Comparison of ENCODE assay signal across 21 cellular contexts in genomic region chr6:85081102-85081501, GRCh38.
"Had no signal": no experiment of that assay in that cellular context is flagged by ENCODE, and none has a peak within 500 bp of the region (broad histone marks: within the 10 kb centered on the region; RNA-seq: fewer than 3 reads in every experiment).

No MANE protein-coding gene starts in this region.

- H3K4me2 ChIP-seq: KMS-11 had no signal

- H3K9me3 Mint-ChIP-seq: activated CD4-positive, alpha-beta T cell treated with anti-CD3 and anti-CD28 coated beads, Interleukin-2, amount 10 ng/mL, durations not matched to agents 7 days and 5 days; activated naive CD4-positive, alpha-beta T cell treated with anti-CD3 and anti-CD28 coated beads, Interleukin-2, amount 50 U/mL, for 24 hours had no signal

- H3K27me3 ChIP-seq: body of pancreas had no signal

- H3K4me3 ChIP-seq: body of pancreas had no signal

- H3K27ac Mint-ChIP-seq: activated CD4-positive, alpha-beta memory T cell treated with anti-CD3 and anti-CD28 coated beads for 36 hours; activated CD4-positive, alpha-beta T cell treated with anti-CD3 and anti-CD28 coated beads, Interleukin-2, amount 10 ng/mL, durations not matched to agents 7 days and 5 days; activated naive CD4-positive, alpha-beta T cell treated with anti-CD3 and anti-CD28 coated beads, Interleukin-2, amount 50 U/mL, for 24 hours; T-helper 17 cell had no signal

- H3K4me1 ChIP-seq: body of pancreas had no signal

- H3K4me1 Mint-ChIP-seq: activated CD4-positive, alpha-beta T cell treated with anti-CD3 and anti-CD28 coated beads, Interleukin-2, amount 10 ng/mL, durations not matched to agents 7 days and 5 days; activated naive CD4-positive, alpha-beta T cell treated with anti-CD3 and anti-CD28 coated beads, Interleukin-2, amount 50 U/mL, for 24 hours; central memory CD8-positive, alpha-beta T cell; T-helper 17 cell had no signal

- H3K27ac ChIP-seq: body of pancreas, KMS-11, VCaP had no signal

- H3K9ac ChIP-seq: KMS-11 had no signal

- ATAC-seq: body of pancreas, T-helper 17 cell had no signal

- H3K4me3 Mint-ChIP-seq: activated CD4-positive, alpha-beta memory T cell treated with anti-CD3 and anti-CD28 coated beads for 36 hours; activated CD4-positive, alpha-beta T cell treated with anti-CD3 and anti-CD28 coated beads, Interleukin-2, amount 10 ng/mL, durations not matched to agents 7 days and 5 days; activated naive CD4-positive, alpha-beta T cell treated with anti-CD3 and anti-CD28 coated beads, Interleukin-2, amount 50 U/mL, for 24 hours; central memory CD8-positive, alpha-beta T cell; T-helper 17 cell had no signal

- DNase-seq: activated CD4-positive, alpha-beta memory T cell treated with anti-CD3 and anti-CD28 coated beads for 36 hours; activated CD4-positive, alpha-beta T cell treated with anti-CD3 and anti-CD28 coated beads, Interleukin-2, amount 10 ng/mL, durations not matched to agents 7 days and 5 days; activated CD4-positive, CD25-positive, alpha-beta regulatory T cell; activated CD8-positive, alpha-beta memory T cell treated with anti-CD3 and anti-CD28 coated beads for 24 hours; activated T-cell treated with anti-CD3 and anti-CD28 coated beads for 4 hours; activated T-cell treated with anti-CD3 and anti-CD28 coated beads, Interleukin-2, amount 50 U/mL, for 48 hours; aorta; body of pancreas; NCI-H146; NCI-H187 treated with DMSO at 0.1 percent for 48 hours; NCI-H2171; NCI-H2227 treated with DMSO at 0.1 percent for 48 hours; NCI-H526; NCI-H82; SIG-M5; T-helper 17 cell; T1000 had no signal

- H3K27me3 Mint-ChIP-seq: activated CD4-positive, alpha-beta memory T cell treated with anti-CD3 and anti-CD28 coated beads for 36 hours; activated CD4-positive, alpha-beta T cell treated with anti-CD3 and anti-CD28 coated beads, Interleukin-2, amount 10 ng/mL, durations not matched to agents 7 days and 5 days; activated naive CD4-positive, alpha-beta T cell treated with anti-CD3 and anti-CD28 coated beads, Interleukin-2, amount 50 U/mL, for 24 hours; central memory CD8-positive, alpha-beta T cell; T-helper 17 cell had no signal

- H3K9me3 ChIP-seq: body of pancreas had no signal

- H3K36me3 Mint-ChIP-seq: activated CD4-positive, alpha-beta memory T cell treated with anti-CD3 and anti-CD28 coated beads for 36 hours; activated naive CD4-positive, alpha-beta T cell treated with anti-CD3 and anti-CD28 coated beads, Interleukin-2, amount 50 U/mL, for 24 hours had no signal
